ENCODE assay signal across 14 cellular contexts in genomic region chr17:79987890-79988162, GRCh38. TPM values are rescaled to one million over a fixed set of nuclear protein-coding genes. Genes with fewer than 3 reads are reported as not detected.
DNase-seq lines count a peak whose midpoint lies in the region; ATAC-seq and TF ChIP-seq lines count a peak whose summit lies in the region.
"Had no signal": no experiment of that assay in that cellular context is flagged by ENCODE, and none has a peak within 500 bp of the region (broad histone marks: within the 10 kb centered on the region; RNA-seq: fewer than 3 reads in every experiment).

No MANE protein-coding gene starts in this region.

- no peak for DNase-seq in AG09309 (ENCODE audit: low read depth)
- no peak for DNase-seq in Peyer's patch
- no peak for DNase-seq in fibroblast of mammary gland (ENCODE audit: low read depth)
- DNase-seq in retinal pigment epithelial cell (ENCODE audit: low read depth) = no peak
- no peak for DNase-seq in GM20000 (ENCODE audit: low spot score)
- DNase-seq in head of caudate nucleus = no peak
- DNase-seq: activated gamma-delta T cell, Karpas-422, NCI-H1694 treated with DMSO at 0.1 percent for 48 hours, RPMI8226 had no signal

- no peak for ATAC-seq in HG03095 (IDR thresholded peaks at IDR 0.05; ENCODE audit: unreplicated experiment)
- no peak for ATAC-seq in HG02973 (IDR thresholded peaks at IDR 0.05; ENCODE audit: unreplicated experiment)
- ATAC-seq: heart left ventricle had no signal

- peaks cover 5 to 73% (median 20%) of the 10 kb centered on the region in 4 donors for H3K4me1 ChIP-seq in Peyer's patch

- no peaks in the 10 kb centered on the region for H3K36me3 ChIP-seq in Peyer's patch
- H3K36me3 ChIP-seq: heart left ventricle had no signal

- no peak for TF ChIP-seq POLR2A in Peyer's patch (IDR thresholded peaks at IDR 0.05)

- TF ChIP-seq CTCF in AG09309 (IDR thresholded peaks at IDR 0.05; ENCODE audit: control insufficient read depth, insufficient read depth, low read depth, low read length, missing control alignments) (no peak), Peyer's patch (IDR thresholded peaks at IDR 0.05) (no peak), fibroblast of mammary gland (conservative IDR thresholded peaks at IDR 0.05; ENCODE audit: control insufficient read depth, insufficient read depth, low read depth, low read length) (no peak), retinal pigment epithelial cell (conservative IDR thresholded peaks at IDR 0.05; ENCODE audit: low read depth, low read length) (no peak), GM20000 (IDR thresholded peaks at IDR 0.05; ENCODE audit: extremely low read depth, missing control alignments) (no peak)

- H3K27me3 ChIP-seq in Peyer's patch = no peaks in the 10 kb centered on the region
- H3K27me3 ChIP-seq: heart left ventricle had no signal

- H3K4me3 ChIP-seq in AG09309 (ENCODE audit: control insufficient read depth, low read depth, low read length) (peak overlapping the region; percentile 38), Peyer's patch (no peak overlapping the region), fibroblast of mammary gland (ENCODE audit: control insufficient read depth, low read depth, low read length) (peak overlapping the region; percentile 8), retinal pigment epithelial cell (ENCODE audit: low read length) (peak overlapping the region; percentile 6)
- H3K4me3 ChIP-seq: heart left ventricle had no signal

- intact Hi-C loops in head of caudate nucleus (cut with DNase I) = no loop called here

- no peaks in the 10 kb centered on the region for H3K9me3 ChIP-seq in Peyer's patch
- H3K9me3 ChIP-seq: heart left ventricle had no signal

- H3K27ac ChIP-seq in Peyer's patch = peak overlapping the region; percentile 27 to 78 (median 42)
- H3K27ac ChIP-seq: heart left ventricle had no signal

RNA-seq across cellular contexts. Expression of gene TBC1D16, which starts 47.8 kb away (rescaled TPM):
- 10 to 100 TPM; 11.9 to 29.7 (median 22.2) TPM for total RNA-seq in Peyer's patch

RNA-seq across cellular contexts. Expression of gene CCDC40, which starts 48.6 kb away (rescaled TPM):
- 10 to 100 TPM in 2 of 4 donors, 1 to 10 TPM in 2; 2.8 to 54.5 (median 7.8) TPM for total RNA-seq in Peyer's patch
- total RNA-seq: T-helper 2 cell treated with Interferon-gamma antibody and Interleukin-4, amounts not matched to agents 100 ng/mL and 5 ng/mL, for 36 hours had no signal

Comparison
In these comparisons a context has a peak if more than half of its experiments do, and no peak if none do; other contexts are left out.
1. H3K4me3 ChIP-seq: peak in AG09309 (single experiment), fibroblast of mammary gland (single experiment) and retinal pigment epithelial cell (single experiment); none in Peyer's patch (0 of 4).